Comparison of ENCODE assay signal across 18 cellular contexts in genomic region chr1:116834605-116835004, GRCh38.
A peak's percentile ranks its signal among the peaks of the same experiment; 100 is the strongest.
DNase-seq lines count a peak whose midpoint lies in the region; ATAC-seq and TF ChIP-seq lines count a peak whose summit lies in the region.
"Had no signal": no experiment of that assay in that cellular context is flagged by ENCODE, and none has a peak within 500 bp of the region (broad histone marks: within the 10 kb centered on the region; RNA-seq: fewer than 3 reads in every experiment).

No MANE protein-coding gene starts in this region.

- H3K27ac ChIP-seq in SJCRH30 (peak overlapping the region; percentile 29; the same call in 1 of the 2 replicates), esophagus squamous epithelium (peak overlapping the region in 3 of 4 donors; percentile 32 to 64 (median 58))
- H3K27ac ChIP-seq: BLaER1 treated with 17β-estradiol and CSF1 and Interleukin-3, amounts not matched to agents 10 nM and 100 nM; KMS-11; Peyer's patch had no signal

- no peak for TF ChIP-seq POLR2A in esophagus squamous epithelium (IDR thresholded peaks at IDR 0.05)

- DNase-seq in activated CD8-positive, alpha-beta memory T cell treated with anti-CD3 and anti-CD28 coated beads, Interleukin-2, amount 50 U/mL, for 48 hours: peak; percentile 45
- DNase-seq in activated CD8-positive, alpha-beta memory T cell treated with anti-CD3 and anti-CD28 coated beads for 24 hours: no peak
- DNase-seq in SJCRH30: peak; percentile 84 to 91
- no peak for DNase-seq in esophagus squamous epithelium (lab: John Stamatoyannopoulos, UW)
- DNase-seq in retina: peak; percentile 5
- DNase-seq in hepatic stellate cell (ENCODE audit: low spot score): no peak
- no peak for DNase-seq in amniotic stem cell (lab: John Stamatoyannopoulos, UW)
- DNase-seq: DMS153, HCEC 1CT, MM.1S, NCI-H187 treated with DMSO at 0.1 percent for 48 hours, NCI-H446 treated with DMSO at 0.1 percent for 48 hours, NCI-H774, Peyer's patch, SHP77 had no signal

- intact Hi-C loops in esophagus squamous epithelium (cut with DNase I): no loop called here

- H3K4me3 ChIP-seq in SJCRH30: no peak overlapping the region
- H3K4me3 ChIP-seq in esophagus squamous epithelium: no peak overlapping the region
- H3K4me3 ChIP-seq: BLaER1 treated with 17β-estradiol and CSF1 and Interleukin-3, amounts not matched to agents 10 nM and 100 nM; Peyer's patch had no signal

- no peaks in the 10 kb centered on the region; the same call in 1 of the 2 replicates for H3K9me3 ChIP-seq in SJCRH30 (replicated peaks)
- H3K9me3 ChIP-seq in esophagus squamous epithelium: peaks cover 0 to 9% (median 0%) of the 10 kb centered on the region in 3 donors
- H3K9me3 ChIP-seq: Peyer's patch had no signal

- H3K4me1 ChIP-seq in SJCRH30 (peaks cover 27% of the 10 kb centered on the region), esophagus squamous epithelium (peaks cover 2 to 49% (median 6%) of the 10 kb centered on the region in 3 donors)

- 83 to 88% methylated on average over 2 of the region's 2 CpGs for WGBS in esophagus squamous epithelium, 2 donors

- ATAC-seq in GM18907 (IDR thresholded peaks at IDR 0.05; ENCODE audit: unreplicated experiment): no peak

- no peak for TF ChIP-seq CTCF in esophagus squamous epithelium (IDR thresholded peaks at IDR 0.05)

- no peaks in the 10 kb centered on the region for H3K36me3 ChIP-seq in SJCRH30
- no peaks in the 10 kb centered on the region for H3K36me3 ChIP-seq in esophagus squamous epithelium
- H3K36me3 ChIP-seq: BLaER1 treated with 17β-estradiol and CSF1 and Interleukin-3, amounts not matched to agents 10 nM and 100 nM; Peyer's patch had no signal

- no peaks in the 10 kb centered on the region for H3K27me3 ChIP-seq in SJCRH30
- peaks cover 0 to 3% (median 0%) of the 10 kb centered on the region in 4 donors for H3K27me3 ChIP-seq in esophagus squamous epithelium
- H3K27me3 ChIP-seq: BLaER1 treated with 17β-estradiol and CSF1 and Interleukin-3, amounts not matched to agents 10 nM and 100 nM; Peyer's patch had no signal

Comparison
In these comparisons a context has a peak if more than half of its experiments do, and no peak if none do; other contexts are left out.
1. DNase-seq: peak in activated CD8-positive, alpha-beta memory T cell treated with anti-CD3 and anti-CD28 coated beads, Interleukin-2, amount 50 U/mL, for 48 hours (single experiment), SJCRH30 (2 of 2) and retina (single experiment); none in activated CD8-positive, alpha-beta memory T cell treated with anti-CD3 and anti-CD28 coated beads for 24 hours (single experiment), esophagus squamous epithelium (single experiment), hepatic stellate cell (single experiment) and amniotic stem cell (single experiment).